Comparison of ENCODE assay signal across 18 cellular contexts in genomic region chr9:113363336-113363735, GRCh38. TPM values are rescaled to one million over a fixed set of nuclear protein-coding genes. Genes with fewer than 3 reads are reported as not detected.
A peak's percentile ranks its signal among the peaks of the same experiment; 100 is the strongest.
DNase-seq lines count a peak whose midpoint lies in the region; ATAC-seq and TF ChIP-seq lines count a peak whose summit lies in the region.
"Had no signal": no experiment of that assay in that cellular context is flagged by ENCODE, and none has a peak within 500 bp of the region (broad histone marks: within the 10 kb centered on the region; RNA-seq: fewer than 3 reads in every experiment).

No MANE protein-coding gene starts in this region.

- no peak overlapping the region for H3K4me3 ChIP-seq in HCT116 (replicated peaks in 1 of 2; ENCODE audit: low read depth in 1 of 2, low read length in 2 of 2)
- H3K4me3 ChIP-seq in SJCRH30 = no peak overlapping the region
- H3K4me3 ChIP-seq in coronary artery = no peak overlapping the region
- H3K4me3 ChIP-seq: BLaER1, GM23338 had no signal

- H3K9me3 ChIP-seq in HCT116 (ENCODE audit: control insufficient read depth in 1 of 2, insufficient read depth in 1 of 2, low read depth in 1 of 2, low read length in 2 of 2) (no peaks in the 10 kb centered on the region), SJCRH30 (replicated peaks) (no peaks in the 10 kb centered on the region)
- H3K9me3 ChIP-seq: BLaER1 had no signal

- H3K4me1 ChIP-seq in HCT116 (ENCODE audit: control insufficient read depth in 1 of 2, insufficient read depth in 2 of 2, low read length in 2 of 2) (peaks cover 11 to 14% of the 10 kb centered on the region in 2 experiments), SJCRH30 (peaks cover 35% of the 10 kb centered on the region)
- H3K4me1 ChIP-seq: BLaER1 had no signal

- CTCF ChIA-PET in HCT116 (lab: Charles Lee) = interaction anchor here (1.1 kb wide), 1 partner anchor 38 kb away, joined by 3 read pairs; no protein-coding TSS in a partner anchor

- no peak for TF ChIP-seq POLR2A in HCT116 (IDR thresholded peaks at IDR 0.05; ENCODE audit: borderline replicate concordance, extremely low read depth, insufficient read depth, insufficient read length)

- no peak for TF ChIP-seq RAD21 in HCT116 (IDR thresholded peaks at IDR 0.05; ENCODE audit: low read depth)

- TF ChIP-seq CTCF in HCT116 (IDR thresholded peaks at IDR 0.05 in 2 of 3, conservative IDR thresholded peaks at IDR 0.05 in 1 of 3; ENCODE audit: borderline replicate concordance in 1 of 3, insufficient read depth in 1 of 3, low read depth in 2 of 3, low read length in 2 of 3) (no peak), coronary artery (IDR thresholded peaks at IDR 0.05) (no peak)

- no peaks in the 10 kb centered on the region for H3K9me2 ChIP-seq in HCT116 (ENCODE audit: insufficient read depth)

- H3K36me3 ChIP-seq in HCT116 (ENCODE audit: control insufficient read depth in 1 of 2, insufficient read depth in 2 of 2, low read length in 2 of 2) (no peaks in the 10 kb centered on the region), SJCRH30 (no peaks in the 10 kb centered on the region)

- peak overlapping the region; percentile 56 for H3K4me2 ChIP-seq in HCT116 (ENCODE audit: low read length)
- H3K4me2 ChIP-seq: BLaER1, GM23338 had no signal

- no peaks in the 10 kb centered on the region for H3K79me2 ChIP-seq in HCT116 (ENCODE audit: insufficient read depth, low read length)

- H3K27me3 ChIP-seq in HCT116 (ENCODE audit: insufficient read depth, low read length) (no peaks in the 10 kb centered on the region), SJCRH30 (no peaks in the 10 kb centered on the region)
- H3K27me3 ChIP-seq: BLaER1 had no signal

- H4K20me1 ChIP-seq in HCT116 (ENCODE audit: insufficient read depth) = no peaks in the 10 kb centered on the region
- H4K20me1 ChIP-seq: BLaER1 had no signal

- RAD21 ChIA-PET in HCT116 (lab: Charles Lee; ENCODE audit: low non-redundant PET in 1 of 2, low total read pairs in 2 of 2, uncharacterized antibody in 2 of 2, unreplicated experiment in 2 of 2) = no interaction called here

- no peak overlapping the region for H3K9ac ChIP-seq in HCT116 (ENCODE audit: low read length)
- H3K9ac ChIP-seq: BLaER1 had no signal

- BruUV-seq in HCT116 (replicated peaks; lab: Mats Ljungman, UMichigan) = no TSS peak

- H2AFZ ChIP-seq in HCT116 (ENCODE audit: low read depth, low read length, poor library complexity, severe bottlenecking) = no peak overlapping the region
- H2AFZ ChIP-seq: GM23338 had no signal

- DNase-seq in HCT116 (ENCODE audit: low read depth, low spot score) (no peak), SJCRH30 (peak; percentile 41 to 79), posterior vena cava (ENCODE audit: low spot score) (peak; percentile 26), coronary artery (ENCODE audit: low spot score) (no peak), NCI-H2171 (lab: John Stamatoyannopoulos, UW) (no peak), C1 segment of cervical spinal cord (lab: John Stamatoyannopoulos, UW) (no peak)
- DNase-seq: CD4-positive, alpha-beta T cell; CD8-positive, alpha-beta memory T cell; DMS 273 treated with DMSO at 0.1 percent for 48 hours; DMS53; DMS79 treated with DMSO at 0.1 percent for 48 hours; GF-D8 had no signal

- H3K27ac ChIP-seq in HCT116 (ENCODE audit: low read depth, low read length) (no peak overlapping the region), SJCRH30 (peak overlapping the region; percentile 35), coronary artery (no peak overlapping the region)
- H3K27ac ChIP-seq: 22Rv1, BLaER1 had no signal

- intact Hi-C loops in HCT116 (cut with micrococcal nuclease) (no loop called here), posterior vena cava (cut with DNase I) (no loop called here)

- ATAC-seq in HCT116 = peak; percentile 36
- ATAC-seq: GM23338 had no signal

- POLR2A ChIA-PET in HCT116 (lab: Charles Lee) = interaction anchor here (0.9 kb wide), 1 partner anchor 13 kb away, joined by 4 read pairs; the partner anchor contains the start of gene HDHD3

TF ChIP-seq in HCT116, 20 proteins besides CTCF, POLR2A, EP300 and RAD21:
- TF ChIP-seq CBX3 (IDR thresholded peaks at IDR 0.05; ENCODE audit: low read depth) (no peak), EGR1 (IDR thresholded peaks at IDR 0.05; ENCODE audit: low read depth) (no peak), MAX (IDR thresholded peaks at IDR 0.05) (no peak), ZBTB33 (IDR thresholded peaks at IDR 0.05; ENCODE audit: extremely low read depth, insufficient replicate concordance, low read length) (no peak), TCF7L2 (IDR thresholded peaks at IDR 0.05; ENCODE audit: borderline replicate concordance, extremely low read depth, insufficient read depth, insufficient read length) (no peak), ZNF274 (IDR thresholded peaks at IDR 0.05; ENCODE audit: low read depth, low read length) (no peak), SP1 (IDR thresholded peaks at IDR 0.05; ENCODE audit: low read depth) (no peak)

RNA-seq across cellular contexts. Expression of gene HDHD3, which starts 13.4 kb away (rescaled TPM):
- total RNA-seq in HCT116 (2021; ENCODE audit: unreplicated experiment) (21.8 TPM), posterior vena cava (10 to 100 TPM in 1 of 2 donors, 1 to 10 TPM in 1; 7.6 to 10.6 TPM)
- polyA plus RNA-seq in HCT116 (2012) = 22.8 and 23.8 TPM in 2 replicates
- total RNA-seq in SJCRH30 (2014; rRNA removed; shearing (Covaris generic)) = 3.8 and 4.6 TPM in 2 replicates

RNA-seq across cellular contexts. Expression of gene BSPRY, which starts 14.0 kb away (rescaled TPM):
- total RNA-seq in HCT116 (2021; ENCODE audit: unreplicated experiment) = 22.7 TPM
- polyA plus RNA-seq in HCT116 (2012) = 31.3 and 36.6 TPM in 2 replicates
- 0.10 and 0.15 TPM in 2 replicates for total RNA-seq in SJCRH30 (2014; rRNA removed; shearing (Covaris generic))
- under 1 TPM; 0.14 to 0.28 TPM for total RNA-seq in posterior vena cava
- total RNA-seq: CD4-positive, alpha-beta T cell; Daoy; H4 had no signal
- polyA plus RNA-seq: AG04450 had no signal

RNA-seq across cellular contexts. Expression of gene WDR31, which starts 23.3 kb away (rescaled TPM):
- 5.9 TPM for total RNA-seq in HCT116 (2021; ENCODE audit: unreplicated experiment)
- polyA plus RNA-seq in HCT116 (2012) = 3.8 and 4.6 TPM in 2 replicates
- total RNA-seq in SJCRH30 (2014; rRNA removed; shearing (Covaris generic)) = 0.77 and 0.79 TPM in 2 replicates
- total RNA-seq in posterior vena cava = 1 to 10 TPM; 2.1 to 2.3 TPM

RNA-seq across cellular contexts. Expression of gene ALAD, which starts 37.7 kb away (rescaled TPM):
- total RNA-seq in HCT116 (2021; ENCODE audit: unreplicated experiment) (14.0 TPM), posterior vena cava (10 to 100 TPM; 33.1 to 41.2 TPM)
- 15.1 and 15.7 TPM in 2 replicates for polyA plus RNA-seq in HCT116 (2012)
- 9.0 and 13.3 TPM in 2 replicates for total RNA-seq in SJCRH30 (2014; rRNA removed; shearing (Covaris generic))

RNA-seq across cellular contexts. Expression of gene POLE3, which starts 47.1 kb away (rescaled TPM):
- total RNA-seq in HCT116 (2021; ENCODE audit: unreplicated experiment) (65.1 TPM), posterior vena cava (10 to 100 TPM; 24.3 to 25.4 TPM)
- 31.3 and 38.8 TPM in 2 replicates for polyA plus RNA-seq in HCT116 (2012)
- total RNA-seq in SJCRH30 (2014; rRNA removed; shearing (Covaris generic)) = 152 and 157 TPM in 2 replicates

Comparison
In these comparisons a context has a peak if more than half of its experiments do, and no peak if none do; other contexts are left out.
1. DNase-seq: peak in SJCRH30 (2 of 2) and posterior vena cava (single experiment); none in HCT116 (single experiment), coronary artery (single experiment), NCI-H2171 (single experiment) and C1 segment of cervical spinal cord (0 of 14).
2. RNA of gene BSPRY, which starts 14.0 kb away (total RNA-seq): 22.7 TPM in HCT116 (single experiment); 0.14 to 0.28 TPM in posterior vena cava and 0.10 to 0.15 TPM in SJCRH30; every median in the first group is over 10 times any median in the second.